In the genomic region with DNA sequence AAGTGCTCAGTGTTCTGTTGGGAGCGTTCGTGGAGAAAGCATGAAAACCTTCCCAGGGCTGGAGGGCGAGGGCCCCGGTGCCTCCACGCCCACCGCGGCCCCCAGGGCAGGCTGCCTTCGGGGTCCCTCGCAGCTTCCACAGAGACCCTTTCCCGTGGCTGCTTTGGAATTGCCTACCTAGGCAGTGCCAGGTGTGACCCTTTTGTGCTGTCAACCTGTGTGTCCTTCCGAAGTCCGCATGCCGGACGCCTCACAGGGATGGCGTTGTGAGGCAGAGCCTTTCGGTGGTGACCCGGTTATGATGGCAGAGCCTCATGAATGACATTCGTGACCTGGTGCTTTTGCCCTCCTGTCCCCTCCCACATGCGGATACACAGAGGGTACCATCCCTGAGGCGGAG, we compare ENCODE assay signal across 28 cellular contexts. TPM values are rescaled to one million over a fixed set of nuclear protein-coding genes. Genes with fewer than 3 reads are reported as not detected.
"Had no signal": no experiment of that assay in that cellular context is flagged by ENCODE, and none has a peak within 500 bp of the region (broad histone marks: within the 10 kb centered on the region; RNA-seq: fewer than 3 reads in every experiment).

No MANE protein-coding gene starts in this region.

- ATAC-seq: activated naive CD4-positive, alpha-beta T cell treated with anti-CD3 and anti-CD28 coated beads, Interleukin-2, amount 50 U/mL, for 72 hours; activated T-cell treated with anti-CD3 and anti-CD28 coated beads, Interleukin-2, amount 50 U/mL, for 4 hours; activated T-helper 17 cell treated with anti-CD3 and anti-CD28 coated beads, Interleukin-2, amount 50 U/mL, for 72 hours; body of pancreas; effector memory CD8-positive, alpha-beta T cell; gastroesophageal sphincter; left lobe of liver; right cardiac atrium; stimulated activated effector memory CD8-positive, alpha-beta T cell treated with anti-CD3 and anti-CD28 coated beads, Interleukin-12 subunit alpha, Interleukin-12 subunit beta, amount 100 ng/mL, for 72 hours had no signal

- H3K4me1 Mint-ChIP-seq: activated CD4-positive, alpha-beta T cell treated with anti-CD3 and anti-CD28 coated beads, Interleukin-2, amount 10 ng/mL, durations not matched to agents 24 days and 14 days had no signal

- H3K4me3 ChIP-seq: adrenal gland, body of pancreas, gastroesophageal sphincter, hepatocyte, thoracic aorta, vagina had no signal

- H3K4me3 Mint-ChIP-seq: activated CD4-positive, alpha-beta memory T cell treated with anti-CD3 and anti-CD28 coated beads for 36 hours; activated CD4-positive, alpha-beta T cell treated with anti-CD3 and anti-CD28 coated beads, Interleukin-2, amount 10 ng/mL, durations not matched to agents 24 days and 14 days; activated T-cell treated with anti-CD3 and anti-CD28 coated beads, Interleukin-2, amount 50 U/mL, for 4 hours; activated T-helper 17 cell treated with anti-CD3 and anti-CD28 coated beads, Interleukin-2, amount 50 U/mL, for 72 hours; effector memory CD8-positive, alpha-beta T cell; stimulated activated effector memory CD8-positive, alpha-beta T cell treated with anti-CD3 and anti-CD28 coated beads, Interleukin-12 subunit alpha, Interleukin-12 subunit beta, amount 100 ng/mL, for 72 hours; stimulated activated naive CD8-positive, alpha-beta T cell treated with anti-CD3 and anti-CD28 coated beads, Interleukin-15, Interleukin-2, amounts not matched to agents 100 ng/mL and 50 ng/mL, for 24 hours; type B pancreatic cell had no signal

- H3K27me3 Mint-ChIP-seq: activated CD4-positive, alpha-beta memory T cell treated with anti-CD3 and anti-CD28 coated beads for 36 hours; activated CD4-positive, alpha-beta T cell treated with anti-CD3 and anti-CD28 coated beads, Interleukin-2, amount 10 ng/mL, durations not matched to agents 24 days and 14 days; activated T-helper 17 cell treated with anti-CD3 and anti-CD28 coated beads, Interleukin-2, amount 50 U/mL, for 72 hours; effector memory CD8-positive, alpha-beta T cell; stimulated activated naive CD8-positive, alpha-beta T cell treated with anti-CD3 and anti-CD28 coated beads, Interleukin-15, Interleukin-2, amounts not matched to agents 100 ng/mL and 50 ng/mL, for 24 hours had no signal

- H3K4me1 ChIP-seq: parathyroid adenoma, vagina had no signal

- H3K9me3 ChIP-seq: adrenal gland, body of pancreas, gastroesophageal sphincter, thoracic aorta, vagina had no signal

- H3K27ac Mint-ChIP-seq: activated CD4-positive, alpha-beta memory T cell treated with anti-CD3 and anti-CD28 coated beads for 36 hours; activated CD4-positive, alpha-beta T cell treated with anti-CD3 and anti-CD28 coated beads, Interleukin-2, amount 10 ng/mL, durations not matched to agents 24 days and 14 days; activated T-helper 17 cell treated with anti-CD3 and anti-CD28 coated beads, Interleukin-2, amount 50 U/mL, for 72 hours; stimulated activated effector memory CD8-positive, alpha-beta T cell treated with anti-CD3 and anti-CD28 coated beads, Interleukin-12 subunit alpha, Interleukin-12 subunit beta, amount 100 ng/mL, for 72 hours; stimulated activated naive CD8-positive, alpha-beta T cell treated with anti-CD3 and anti-CD28 coated beads, Interleukin-15, Interleukin-2, amounts not matched to agents 100 ng/mL and 50 ng/mL, for 24 hours; type B pancreatic cell had no signal

- H3K36me3 ChIP-seq: adrenal gland had no signal

- FAIRE-seq: keratinocyte had no signal

- H3K9me3 Mint-ChIP-seq: activated CD4-positive, alpha-beta memory T cell treated with anti-CD3 and anti-CD28 coated beads for 36 hours; activated CD4-positive, alpha-beta T cell treated with anti-CD3 and anti-CD28 coated beads, Interleukin-2, amount 10 ng/mL, durations not matched to agents 24 days and 14 days; activated naive CD4-positive, alpha-beta T cell treated with anti-CD3 and anti-CD28 coated beads, Interleukin-2, amount 50 U/mL, for 72 hours; activated T-cell treated with anti-CD3 and anti-CD28 coated beads, Interleukin-2, amount 50 U/mL, for 4 hours; activated T-helper 17 cell treated with anti-CD3 and anti-CD28 coated beads, Interleukin-2, amount 50 U/mL, for 72 hours; effector memory CD8-positive, alpha-beta T cell; stimulated activated effector memory CD8-positive, alpha-beta T cell treated with anti-CD3 and anti-CD28 coated beads, Interleukin-12 subunit alpha, Interleukin-12 subunit beta, amount 100 ng/mL, for 72 hours; stimulated activated naive CD8-positive, alpha-beta T cell treated with anti-CD3 and anti-CD28 coated beads, Interleukin-15, Interleukin-2, amounts not matched to agents 100 ng/mL and 50 ng/mL, for 24 hours; type B pancreatic cell had no signal

- H3K36me3 Mint-ChIP-seq: activated naive CD4-positive, alpha-beta T cell treated with anti-CD3 and anti-CD28 coated beads, Interleukin-2, amount 50 U/mL, for 72 hours; stimulated activated effector memory CD8-positive, alpha-beta T cell treated with anti-CD3 and anti-CD28 coated beads, Interleukin-12 subunit alpha, Interleukin-12 subunit beta, amount 100 ng/mL, for 72 hours; type B pancreatic cell had no signal

- H3K27ac ChIP-seq: adrenal gland, body of pancreas, gastroesophageal sphincter, hepatocyte, parathyroid adenoma, thoracic aorta, vagina had no signal

- DNase-seq: activated CD4-positive, alpha-beta memory T cell treated with anti-CD3 and anti-CD28 coated beads for 36 hours; activated CD4-positive, alpha-beta T cell treated with anti-CD3 and anti-CD28 coated beads, Interleukin-2, amount 10 ng/mL, durations not matched to agents 24 days and 14 days; activated CD4-positive, CD25-positive, alpha-beta regulatory T cell treated with anti-CD3 and anti-CD28 coated beads, Interleukin-2, amount 50 U/mL, for 72 hours; activated CD8-positive, alpha-beta memory T cell treated with anti-CD3 and anti-CD28 coated beads, Interleukin-2, amount 50 U/mL, for 4 hours; activated naive CD4-positive, alpha-beta T cell; activated T-cell treated with anti-CD3 and anti-CD28 coated beads, Interleukin-2, amount 50 U/mL, for 4 hours; cerebellar nuclear complex; cortex of kidney; effector memory CD8-positive, alpha-beta T cell; stimulated activated CD4-positive, alpha-beta T cell treated with anti-CD3 and anti-CD28 coated beads, Interleukin-4, amount 100 ng/mL, for 24 hours; T-helper 2 cell had no signal

- H3K27me3 ChIP-seq: adrenal gland, body of pancreas, gastroesophageal sphincter, hepatocyte, vagina had no signal

RNA-seq across cellular contexts. Expression of gene SLC26A1, which starts 43.5 kb away (rescaled TPM):
- total RNA-seq: activated CD4-positive, alpha-beta memory T cell treated with anti-CD3 and anti-CD28 coated beads for 36 hours; activated CD4-positive, alpha-beta T cell treated with anti-CD3 and anti-CD28 coated beads, Interleukin-2, amount 10 ng/mL, durations not matched to agents 24 days and 14 days; activated CD8-positive, alpha-beta memory T cell treated with anti-CD3 and anti-CD28 coated beads for 36 hours; activated naive CD4-positive, alpha-beta T cell treated with anti-CD3 and anti-CD28 coated beads, Interleukin-2, amount 50 U/mL, for 72 hours; endothelial cell of umbilical vein; gastroesophageal sphincter; thoracic aorta had no signal
- polyA plus RNA-seq: keratinocyte had no signal
